In the genomic region with DNA sequence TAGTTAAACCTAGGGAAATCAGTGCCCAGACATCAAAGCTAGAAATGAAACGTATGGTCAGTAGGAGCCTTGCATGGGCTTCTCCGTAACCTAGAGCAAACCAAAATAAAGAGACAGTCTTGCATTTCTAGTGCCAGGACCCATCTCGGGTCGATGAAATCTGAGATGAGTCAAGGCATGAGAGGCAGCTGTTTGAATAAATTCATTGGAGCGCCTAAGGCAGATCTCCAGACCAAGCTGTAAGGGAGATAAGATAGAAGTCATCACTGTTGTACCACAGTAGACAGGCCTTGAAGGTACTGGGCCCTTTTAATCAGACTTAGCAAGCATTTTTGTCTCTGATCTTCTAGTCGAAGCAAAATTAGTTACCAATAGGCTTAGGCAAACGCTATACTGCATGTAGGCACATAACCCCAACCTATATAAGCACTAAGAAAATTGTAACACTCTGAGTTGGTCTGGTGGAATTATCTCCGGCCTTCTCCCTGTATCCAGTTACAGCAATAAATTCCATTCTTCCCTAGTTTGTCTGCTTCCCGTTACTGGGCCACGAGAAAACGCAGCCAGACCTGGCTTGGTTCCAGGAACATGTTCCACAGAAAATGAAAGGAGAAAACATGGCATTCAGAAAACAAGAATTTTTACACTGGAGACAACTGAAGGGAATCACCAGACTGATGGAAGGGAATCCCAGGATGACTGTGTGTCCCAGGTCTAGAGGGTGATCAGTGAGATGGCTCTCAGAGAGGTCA, we compare ENCODE assay signal across 9 cellular contexts. TPM values are rescaled to one million over a fixed set of nuclear protein-coding genes. Genes with fewer than 3 reads are reported as not detected.
DNase-seq lines count a peak whose midpoint lies in the region; ATAC-seq and TF ChIP-seq lines count a peak whose summit lies in the region.
"Had no signal": no experiment of that assay in that cellular context is flagged by ENCODE, and none has a peak within 500 bp of the region (broad histone marks: within the 10 kb centered on the region; RNA-seq: fewer than 3 reads in every experiment).

No MANE protein-coding gene starts in this region.

- 19% methylated on average over 11 of the region's 11 CpGs for whole genome bisulfite sequencing in prostate gland

- H3K27ac ChIP-seq in SK-N-MC (0 out of 2 replicates have a peak overlapping the region, but pooled peaks have one; percentile 33), prostate gland (peak overlapping the region; percentile 58 to 68)

- peaks cover 14% of the 10 kb centered on the region for H3K36me3 Mint-ChIP-seq in WTC11

- ATAC-seq in Right ventricle myocardium superior (ENCODE audit: poor library complexity) (peak; percentile 51), GM18519 (IDR thresholded peaks at IDR 0.05; ENCODE audit: low FRiP score, unreplicated experiment) (no peak), WTC11 (no peak)
- ATAC-seq in activated CD4-positive, CD25-positive, alpha-beta regulatory T cell treated with anti-CD3 and anti-CD28 coated beads, Interleukin-2, amount 50 U/mL, for 24 hours: no peak

- peaks cover 32% of the 10 kb centered on the region for H3K9me3 Mint-ChIP-seq in WTC11

- peaks cover 3% of the 10 kb centered on the region; the same call in 1 of the 2 replicates for H3K27me3 Mint-ChIP-seq in WTC11 (ENCODE audit: low read depth)

- H3K4me3 Mint-ChIP-seq in WTC11: no peak overlapping the region

- CTCF ChIA-PET in WTC11 (lab: Charles Lee): interaction anchor here (1.0 kb wide), 1 partner anchor 17 kb away, joined by 5 read pairs; no protein-coding TSS in a partner anchor

- H3K4me3 ChIP-seq in SK-N-MC (no peak overlapping the region), prostate gland (no peak overlapping the region)

- H3K4me1 Mint-ChIP-seq in WTC11: peaks cover 17% of the 10 kb centered on the region

- DNase-seq in Ammon's horn (ENCODE audit: low spot score) (peak; percentile 25), SK-N-MC (ENCODE audit: low read depth, low spot score) (no peak), Right ventricle myocardium superior (peak; percentile 64), prostate gland (ENCODE audit: low spot score) (peak; percentile 49), WTC11 (ENCODE audit: low spot score) (no peak)
- no peak for DNase-seq in stimulated activated CD4-positive, alpha-beta T cell treated with anti-CD3 and anti-CD28 coated beads, Interleukin-4, amount 100 ng/mL, for 4 hours
- DNase-seq: activated CD4-positive, alpha-beta T cell treated with anti-CD3 and anti-CD28 coated beads, Interleukin-2, amount 50 U/mL, for 4 hours had no signal

- POLR2A ChIA-PET in WTC11 (lab: Charles Lee): no interaction called here

- TF ChIP-seq CTCF in prostate gland (IDR thresholded peaks at IDR 0.05) (no peak), WTC11 (IDR thresholded peaks at IDR 0.05) (no peak)

- no peak overlapping the region for H3K27ac Mint-ChIP-seq in WTC11

- H3K36me3 ChIP-seq in SK-N-MC (ENCODE audit: insufficient read depth, low read length) (no peaks in the 10 kb centered on the region), prostate gland (no peaks in the 10 kb centered on the region)

- H3K27me3 ChIP-seq in prostate gland (replicated peaks; ENCODE audit: insufficient read depth): no peaks in the 10 kb centered on the region

- no peak for TF ChIP-seq POLR2A in prostate gland (IDR thresholded peaks at IDR 0.05)

- intact Hi-C loops in Right ventricle myocardium superior (cut with DNase I) (no loop called here), prostate gland (cut with DNase I) (loop anchor here (2.0 to 10.0 kb wide), 3 partner anchors 20 to 246 kb away; a partner anchor contains a TSS)

- no peaks in the 10 kb centered on the region for H3K4me1 ChIP-seq in prostate gland (replicated peaks)

- peaks cover 2% of the 10 kb centered on the region; the same call in 1 of the 2 replicates for H3K9me3 ChIP-seq in SK-N-MC (ENCODE audit: low read depth, low read length)
- H3K9me3 ChIP-seq in prostate gland: no peaks in the 10 kb centered on the region

- H3K9ac ChIP-seq in SK-N-MC (ENCODE audit: insufficient read length): no peak overlapping the region

TF ChIP-seq in WTC11, 78 proteins besides CTCF, POLR2A, EP300 and RAD21 (continues in another document):
- TF ChIP-seq SMAD3 (CRISPR knock-in tag; IDR thresholded peaks at IDR 0.05; ENCODE audit: borderline replicate concordance) (no peak), GRHL2 (CRISPR knock-in tag; IDR thresholded peaks at IDR 0.05; ENCODE audit: insufficient replicate concordance, severe bottlenecking) (no peak), CREB1 (CRISPR knock-in tag; IDR thresholded peaks at IDR 0.05) (no peak), TP53 (CRISPR knock-in tag; IDR thresholded peaks at IDR 0.05) (no peak), CBFB (CRISPR knock-in tag; IDR thresholded peaks at IDR 0.05; ENCODE audit: low read depth) (no peak), NR3C1 (CRISPR knock-in tag; conservative IDR thresholded peaks at IDR 0.05; ENCODE audit: low read depth) (no peak), TEAD1 (CRISPR knock-in tag; IDR thresholded peaks at IDR 0.05) (no peak)
- TF ChIP-seq, protein P1, sequence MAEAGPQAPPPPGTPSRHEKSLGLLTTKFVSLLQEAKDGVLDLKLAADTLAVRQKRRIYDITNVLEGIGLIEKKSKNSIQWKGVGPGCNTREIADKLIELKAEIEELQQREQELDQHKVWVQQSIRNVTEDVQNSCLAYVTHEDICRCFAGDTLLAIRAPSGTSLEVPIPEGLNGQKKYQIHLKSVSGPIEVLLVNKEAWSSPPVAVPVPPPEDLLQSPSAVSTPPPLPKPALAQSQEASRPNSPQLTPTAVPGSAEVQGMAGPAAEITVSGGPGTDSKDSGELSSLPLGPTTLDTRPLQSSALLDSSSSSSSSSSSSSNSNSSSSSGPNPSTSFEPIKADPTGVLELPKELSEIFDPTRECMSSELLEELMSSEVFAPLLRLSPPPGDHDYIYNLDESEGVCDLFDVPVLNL (CRISPR knock-in tag; IDR thresholded peaks at IDR 0.05; ENCODE audit: borderline replicate concordance, low read depth): no peak
- TF ChIP-seq, protein P2, sequence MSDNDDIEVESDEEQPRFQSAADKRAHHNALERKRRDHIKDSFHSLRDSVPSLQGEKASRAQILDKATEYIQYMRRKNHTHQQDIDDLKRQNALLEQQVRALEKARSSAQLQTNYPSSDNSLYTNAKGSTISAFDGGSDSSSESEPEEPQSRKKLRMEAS (CRISPR knock-in tag; IDR thresholded peaks at IDR 0.05): no peak
- TF ChIP-seq, protein P3, sequence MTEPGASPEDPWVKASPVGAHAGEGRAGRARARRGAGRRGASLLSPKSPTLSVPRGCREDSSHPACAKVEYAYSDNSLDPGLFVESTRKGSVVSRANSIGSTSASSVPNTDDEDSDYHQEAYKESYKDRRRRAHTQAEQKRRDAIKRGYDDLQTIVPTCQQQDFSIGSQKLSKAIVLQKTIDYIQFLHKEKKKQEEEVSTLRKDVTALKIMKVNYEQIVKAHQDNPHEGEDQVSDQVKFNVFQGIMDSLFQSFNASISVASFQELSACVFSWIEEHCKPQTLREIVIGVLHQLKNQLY (CRISPR knock-in tag; IDR thresholded peaks at IDR 0.05): no peak
- TF ChIP-seq, protein P4, sequence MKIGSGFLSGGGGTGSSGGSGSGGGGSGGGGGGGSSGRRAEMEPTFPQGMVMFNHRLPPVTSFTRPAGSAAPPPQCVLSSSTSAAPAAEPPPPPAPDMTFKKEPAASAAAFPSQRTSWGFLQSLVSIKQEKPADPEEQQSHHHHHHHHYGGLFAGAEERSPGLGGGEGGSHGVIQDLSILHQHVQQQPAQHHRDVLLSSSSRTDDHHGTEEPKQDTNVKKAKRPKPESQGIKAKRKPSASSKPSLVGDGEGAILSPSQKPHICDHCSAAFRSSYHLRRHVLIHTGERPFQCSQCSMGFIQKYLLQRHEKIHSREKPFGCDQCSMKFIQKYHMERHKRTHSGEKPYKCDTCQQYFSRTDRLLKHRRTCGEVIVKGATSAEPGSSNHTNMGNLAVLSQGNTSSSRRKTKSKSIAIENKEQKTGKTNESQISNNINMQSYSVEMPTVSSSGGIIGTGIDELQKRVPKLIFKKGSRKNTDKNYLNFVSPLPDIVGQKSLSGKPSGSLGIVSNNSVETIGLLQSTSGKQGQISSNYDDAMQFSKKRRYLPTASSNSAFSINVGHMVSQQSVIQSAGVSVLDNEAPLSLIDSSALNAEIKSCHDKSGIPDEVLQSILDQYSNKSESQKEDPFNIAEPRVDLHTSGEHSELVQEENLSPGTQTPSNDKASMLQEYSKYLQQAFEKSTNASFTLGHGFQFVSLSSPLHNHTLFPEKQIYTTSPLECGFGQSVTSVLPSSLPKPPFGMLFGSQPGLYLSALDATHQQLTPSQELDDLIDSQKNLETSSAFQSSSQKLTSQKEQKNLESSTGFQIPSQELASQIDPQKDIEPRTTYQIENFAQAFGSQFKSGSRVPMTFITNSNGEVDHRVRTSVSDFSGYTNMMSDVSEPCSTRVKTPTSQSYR (CRISPR knock-in tag; IDR thresholded peaks at IDR 0.05): no peak
- TF ChIP-seq, protein P5, sequence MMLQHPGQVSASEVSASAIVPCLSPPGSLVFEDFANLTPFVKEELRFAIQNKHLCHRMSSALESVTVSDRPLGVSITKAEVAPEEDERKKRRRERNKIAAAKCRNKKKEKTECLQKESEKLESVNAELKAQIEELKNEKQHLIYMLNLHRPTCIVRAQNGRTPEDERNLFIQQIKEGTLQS (CRISPR knock-in tag; conservative IDR thresholded peaks at IDR 0.05): no peak
- TF ChIP-seq, protein P6, sequence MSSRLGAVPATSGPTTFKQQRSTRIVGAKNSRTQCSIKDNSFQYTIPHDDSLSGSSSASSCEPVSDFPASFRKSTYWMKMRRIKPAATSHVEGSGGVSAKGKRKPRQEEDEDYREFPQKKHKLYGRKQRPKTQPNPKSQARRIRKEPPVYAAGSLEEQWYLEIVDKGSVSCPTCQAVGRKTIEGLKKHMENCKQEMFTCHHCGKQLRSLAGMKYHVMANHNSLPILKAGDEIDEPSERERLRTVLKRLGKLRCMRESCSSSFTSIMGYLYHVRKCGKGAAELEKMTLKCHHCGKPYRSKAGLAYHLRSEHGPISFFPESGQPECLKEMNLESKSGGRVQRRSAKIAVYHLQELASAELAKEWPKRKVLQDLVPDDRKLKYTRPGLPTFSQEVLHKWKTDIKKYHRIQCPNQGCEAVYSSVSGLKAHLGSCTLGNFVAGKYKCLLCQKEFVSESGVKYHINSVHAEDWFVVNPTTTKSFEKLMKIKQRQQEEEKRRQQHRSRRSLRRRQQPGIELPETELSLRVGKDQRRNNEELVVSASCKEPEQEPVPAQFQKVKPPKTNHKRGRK (CRISPR knock-in tag; IDR thresholded peaks at IDR 0.05; ENCODE audit: borderline replicate concordance): no peak

RNA-seq across cellular contexts. Expression of a gene that starts 21.1 kb away (rescaled TPM):
- total RNA-seq in Right ventricle myocardium superior (7.8 TPM), prostate gland (10 to 100 TPM; 38.3 to 74.6 TPM), WTC11 (2021) (62.9 to 78.1 TPM (median 74.4 TPM) in 3 replicates)

Comparison
In these comparisons a context has a peak if more than half of its experiments do, and no peak if none do; other contexts are left out.
1. DNase-seq: peak in Ammon's horn (single experiment), Right ventricle myocardium superior (single experiment) and prostate gland (single experiment); none in SK-N-MC (single experiment), stimulated activated CD4-positive, alpha-beta T cell treated with anti-CD3 and anti-CD28 coated beads, Interleukin-4, amount 100 ng/mL, for 4 hours (0 of 2) and WTC11 (single experiment).